8 cellular contexts compared by ENCODE assay signal in genomic region chr6:43013020-43013842, GRCh38. TPM values are rescaled to one million over a fixed set of nuclear protein-coding genes. Genes with fewer than 3 reads are reported as not detected.
DNase-seq lines count a peak whose midpoint lies in the region; ATAC-seq and TF ChIP-seq lines count a peak whose summit lies in the region.

No MANE protein-coding gene starts in this region.

- H3K36me3 ChIP-seq in PC-3 (ENCODE audit: low read depth, low read length) (peaks cover 28% of the 10 kb centered on the region), ectodermal cell (ENCODE audit: control insufficient read depth, insufficient read depth, low read length) (peaks cover 20% of the 10 kb centered on the region), muscle layer of colon (ENCODE audit: insufficient read depth, low read length) (peaks cover 46% of the 10 kb centered on the region)

- H3K4me3 ChIP-seq in PC-3 (ENCODE audit: low read length) (peak overlapping the region; percentile 91), ectodermal cell (ENCODE audit: insufficient read depth, low read depth, low read length) (peak overlapping the region; percentile 85), muscle layer of colon (ENCODE audit: low read depth in 1 of 2, low read length in 2 of 2) (peak overlapping the region; percentile 50 to 89)

- no peak overlapping the region for H3K18ac ChIP-seq in H9 (ENCODE audit: insufficient read length, low read depth, low read length)

- H3K27ac ChIP-seq in H9 (ENCODE audit: insufficient read length, low read depth, low read length) (no peak overlapping the region), PC-3 (ENCODE audit: low read length) (no peak overlapping the region), ectodermal cell (ENCODE audit: insufficient read depth, low read depth, low read length, poor library complexity, severe bottlenecking) (peak overlapping the region; percentile 42), muscle layer of colon (ENCODE audit: low read depth, low read length) (peak overlapping the region; percentile 78)

- no peak overlapping the region for H3K4ac ChIP-seq in H9 (ENCODE audit: low read depth, low read length)

- no peaks in the 10 kb centered on the region for H3K9me2 ChIP-seq in PC-3 (replicated peaks; ENCODE audit: low read length)

- H3K23me2 ChIP-seq in H9 (ENCODE audit: insufficient read length, low read depth, low read length, poor library complexity, severe bottlenecking) = peaks cover 6% of the 10 kb centered on the region

- no peak overlapping the region for H2BK12ac ChIP-seq in H9 (ENCODE audit: insufficient read length, low read depth, low read length)

- peak overlapping the region; percentile 35 for H3K9ac ChIP-seq in H9 (ENCODE audit: extremely low read depth, insufficient read length, low read length)
- H3K9ac ChIP-seq in PC-3 (ENCODE audit: low read length) = peak overlapping the region; percentile 86
- H3K9ac ChIP-seq in muscle layer of colon (ENCODE audit: low read length) = peak overlapping the region; percentile 72

- H3K4me1 ChIP-seq in H9 (ENCODE audit: insufficient read depth, low read length) (peaks cover 2% of the 10 kb centered on the region; the same call in 1 of the 2 replicates), PC-3 (ENCODE audit: insufficient read depth, low read length) (peaks cover 23% of the 10 kb centered on the region), ectodermal cell (ENCODE audit: control insufficient read depth, insufficient read depth, low read length) (peaks cover 14% of the 10 kb centered on the region), muscle layer of colon (ENCODE audit: insufficient read depth, low read length) (peaks cover 39% of the 10 kb centered on the region)

- no CpG with 5 or more reads among the region's 26 CpGs for WGBS in H9 (ENCODE audit: extremely low coverage, insufficient read length, low lambda C conversion rate)
- WGBS in ectodermal cell, 2 experiments = 11% methylated on average over 26 of the region's 26 CpGs

- no peak overlapping the region for H2BK5ac ChIP-seq in H9 (ENCODE audit: insufficient read length, low read length)

- peak overlapping the region; percentile 88 to 93 (median 88); a peak in 6 of 7 replicates for H3K27ac Mint-ChIP-seq in H9

- H3K23ac ChIP-seq in H9 (ENCODE audit: insufficient read length, low read depth, low read length) = no peak overlapping the region

- POLR2A ChIA-PET in PC-3 (lab: Charles Lee; ENCODE audit: unreplicated experiment) = interaction anchor here (0.6 kb wide), 1 partner anchor 84 kb away, joined by 14 read pairs; the partner anchor contains the start of gene CNPY3

- H3K4me3 Mint-ChIP-seq in H9 = peak overlapping the region; percentile 92 to 97

- no peak overlapping the region for H3T11ph ChIP-seq in H9 (ENCODE audit: low read length)

- CTCF ChIA-PET in PC-3 (lab: Charles Lee) = no interaction called here

- no peaks in the 10 kb centered on the region for H3K27me3 ChIP-seq in H9 (ENCODE audit: insufficient read depth, low read length)
- no peaks in the 10 kb centered on the region for H3K27me3 ChIP-seq in PC-3 (ENCODE audit: low read length)
- no peaks in the 10 kb centered on the region for H3K27me3 ChIP-seq in ectodermal cell (ENCODE audit: control insufficient read depth, insufficient read depth, low read length, poor library complexity, severe bottlenecking)
- H3K27me3 ChIP-seq in muscle layer of colon (ENCODE audit: control insufficient read depth in 1 of 2, insufficient read depth in 2 of 2, low read length in 2 of 2) = no peaks in the 10 kb centered on the region

- no peak overlapping the region for H2BK15ac ChIP-seq in H9 (ENCODE audit: low read depth, low read length)

- H4K8ac ChIP-seq in H9 (replicated peaks; ENCODE audit: insufficient read length, low read depth, low read length) = no peak overlapping the region

- TF ChIP-seq CTCF in H9 (conservative IDR thresholded peaks at IDR 0.05) (no peak), PC-3 (conservative IDR thresholded peaks at IDR 0.05; ENCODE audit: low read depth, low read length) (no peak)

- no peak overlapping the region for H4K5ac ChIP-seq in H9 (ENCODE audit: insufficient read length, low read depth, low read length)

- no peak overlapping the region for H4K91ac ChIP-seq in H9 (ENCODE audit: insufficient read length, low read depth, low read length)

- intact Hi-C loops in PC-3 (cut with micrococcal nuclease) = no loop called here

- no peak overlapping the region for H2AK5ac ChIP-seq in H9 (ENCODE audit: insufficient read length, low read length)

- H3K56ac ChIP-seq in H9 (ENCODE audit: insufficient read length, low read depth, low read length) = no peak overlapping the region

- no peaks in the 10 kb centered on the region; a peak in 1 of 5 replicates for H3K9me3 Mint-ChIP-seq in H9

- no TSS peak for BruUV-seq in PC-3 (replicated peaks; lab: Mats Ljungman, UMichigan)

- H3K79me1 ChIP-seq in H9 (ENCODE audit: insufficient read depth, low read depth, low read length, poor library complexity, severe bottlenecking) = no peaks in the 10 kb centered on the region

- peak overlapping the region; percentile 73 for H3K4me2 ChIP-seq in H9 (ENCODE audit: insufficient read depth, insufficient read length, low read length)
- H3K4me2 ChIP-seq in PC-3 (ENCODE audit: low read length) = peak overlapping the region; percentile 95

- no peak overlapping the region for H2BK20ac ChIP-seq in H9 (ENCODE audit: low read depth, low read length, poor library complexity, severe bottlenecking)

- H3K36me3 Mint-ChIP-seq in H9 (ENCODE audit: insufficient read depth in 1 of 3, low read depth in 3 of 3) = peaks cover 27 to 69% (median 68%) of the 10 kb centered on the region in 3 experiments; a peak in 6 of 7 replicates

- no peak overlapping the region; the same call in 1 of the 2 replicates for H3K14ac ChIP-seq in H9 (ENCODE audit: insufficient read depth, low read length)

- no peak overlapping the region for H2AFZ ChIP-seq in H9 (ENCODE audit: low read length)
- H2AFZ ChIP-seq in PC-3 (ENCODE audit: low read length) = peak overlapping the region; percentile 88

- H3K4me1 Mint-ChIP-seq in H9 = peaks cover 22 to 33% of the 10 kb centered on the region in 2 experiments

- no peak overlapping the region for H2BK120ac ChIP-seq in H9 (ENCODE audit: low read depth, low read length, poor library complexity, severe bottlenecking)

- DNase-seq in ELF-1 (ENCODE audit: low read depth, low spot score) (peak; percentile 24), H9 (no peak), PC-3 (no peak), NCI-H1930 (lab: John Stamatoyannopoulos, UW) (no peak), SW480 (ENCODE audit: low spot score) (no peak)

- H3K27me3 Mint-ChIP-seq in H9 (ENCODE audit: low read depth) = no peaks in the 10 kb centered on the region

- H3F3A ChIP-seq in PC-3 (ENCODE audit: low read length, unreplicated experiment) = no peaks in the 10 kb centered on the region

- H3K79me2 ChIP-seq in H9 (ENCODE audit: insufficient read depth, low read length) = peaks cover 11% of the 10 kb centered on the region; the same call in 1 of the 2 replicates
- H3K79me2 ChIP-seq in PC-3 (ENCODE audit: low read length) = peaks cover 52% of the 10 kb centered on the region

- no peaks in the 10 kb centered on the region for H3K9me3 ChIP-seq in H9 (ENCODE audit: control insufficient read depth, low read depth, low read length)
- no peaks in the 10 kb centered on the region for H3K9me3 ChIP-seq in PC-3 (ENCODE audit: low read length)
- no peaks in the 10 kb centered on the region for H3K9me3 ChIP-seq in ectodermal cell (ENCODE audit: control insufficient read depth, low read length)
- H3K9me3 ChIP-seq in muscle layer of colon (ENCODE audit: low read length) = no peaks in the 10 kb centered on the region

- ATAC-seq in PC-3 (peak; percentile 9), HG03025 (IDR thresholded peaks at IDR 0.05; ENCODE audit: low FRiP score, unreplicated experiment) (no peak)

- H4K20me1 ChIP-seq in H9 (ENCODE audit: control insufficient read depth, insufficient read depth, insufficient read length) = no peaks in the 10 kb centered on the region
- H4K20me1 ChIP-seq in PC-3 (ENCODE audit: low read length) = no peaks in the 10 kb centered on the region

RNA-seq across cellular contexts. Expression of gene MEA1, which starts 0.5 kb away (rescaled TPM):
- 105 and 113 TPM in 2 replicates for total RNA-seq in H9 (2021)
- 131 and 146 TPM in 2 replicates for total RNA-seq in PC-3 (2014; rRNA removed)
- polyA plus RNA-seq in ectodermal cell (2013, experiment 1 of 4) = 90.0 TPM
- 82.1 TPM for polyA plus RNA-seq in ectodermal cell (2013, experiment 2 of 4)
- polyA plus RNA-seq in ectodermal cell (2013, experiment 3 of 4) = 72.2 TPM
- 83.6 TPM for polyA plus RNA-seq in ectodermal cell (2013, experiment 4 of 4)

RNA-seq across cellular contexts. Expression of gene KLHDC3, which starts 0.8 kb away (rescaled TPM):
- 146 TPM in 2 replicates for total RNA-seq in H9 (2021)
- 68.9 and 76.0 TPM in 2 replicates for total RNA-seq in PC-3 (2014; rRNA removed)
- 168 TPM for polyA plus RNA-seq in ectodermal cell (2013, experiment 1 of 4)
- 167 TPM for polyA plus RNA-seq in ectodermal cell (2013, experiment 2 of 4)
- polyA plus RNA-seq in ectodermal cell (2013, experiment 3 of 4) = 121 TPM
- 137 TPM for polyA plus RNA-seq in ectodermal cell (2013, experiment 4 of 4)

RNA-seq across cellular contexts. Expression of gene RRP36, which starts 8.2 kb away (rescaled TPM):
- total RNA-seq in H9 (2021) (117 and 121 TPM in 2 replicates), PC-3 (2014; rRNA removed) (120 and 133 TPM in 2 replicates)
- 100 TPM for polyA plus RNA-seq in ectodermal cell (2013, experiment 1 of 4)
- polyA plus RNA-seq in ectodermal cell (2013, experiment 2 of 4) = 110 TPM
- polyA plus RNA-seq in ectodermal cell (2013, experiment 3 of 4) = 78.8 TPM
- 79.2 TPM for polyA plus RNA-seq in ectodermal cell (2013, experiment 4 of 4)

RNA-seq across cellular contexts. Expression of gene PPP2R5D, which starts 28.9 kb away (rescaled TPM):
- 53.5 and 57.7 TPM in 2 replicates for total RNA-seq in H9 (2021)
- total RNA-seq in PC-3 (2014; rRNA removed) = 54.1 and 55.6 TPM in 2 replicates
- polyA plus RNA-seq in ectodermal cell (2013, experiment 1 of 4) = 77.6 TPM
- polyA plus RNA-seq in ectodermal cell (2013, experiment 2 of 4) = 75.2 TPM
- polyA plus RNA-seq in ectodermal cell (2013, experiment 3 of 4) = 60.5 TPM
- polyA plus RNA-seq in ectodermal cell (2013, experiment 4 of 4) = 65.4 TPM

RNA-seq across cellular contexts. Expression of gene PEX6, which starts 34.2 kb away (rescaled TPM):
- total RNA-seq in H9 (2021) (15.5 and 15.6 TPM in 2 replicates), PC-3 (2014; rRNA removed) (35.9 and 40.8 TPM in 2 replicates)
- 9.5 TPM for polyA plus RNA-seq in ectodermal cell (2013, experiment 1 of 4)
- 9.2 TPM for polyA plus RNA-seq in ectodermal cell (2013, experiment 2 of 4)
- polyA plus RNA-seq in ectodermal cell (2013, experiment 3 of 4) = 7.5 TPM
- 8.7 TPM for polyA plus RNA-seq in ectodermal cell (2013, experiment 4 of 4)

Comparison
In these comparisons a context has a peak if more than half of its experiments do, and no peak if none do; other contexts are left out.
1. H3K27ac ChIP-seq: peak in ectodermal cell (single experiment) and muscle layer of colon (single experiment); none in H9 (single experiment) and PC-3 (single experiment).
2. H3K9ac ChIP-seq: peak in every context shown above with its lines; median percentile 86 in PC-3; 72 in muscle layer of colon; 35 in H9.
3. Peak in every context shown above with its lines, with median percentiles within 50 percentile points of each other: H3K4me3 ChIP-seq.